In the genomic region with DNA sequence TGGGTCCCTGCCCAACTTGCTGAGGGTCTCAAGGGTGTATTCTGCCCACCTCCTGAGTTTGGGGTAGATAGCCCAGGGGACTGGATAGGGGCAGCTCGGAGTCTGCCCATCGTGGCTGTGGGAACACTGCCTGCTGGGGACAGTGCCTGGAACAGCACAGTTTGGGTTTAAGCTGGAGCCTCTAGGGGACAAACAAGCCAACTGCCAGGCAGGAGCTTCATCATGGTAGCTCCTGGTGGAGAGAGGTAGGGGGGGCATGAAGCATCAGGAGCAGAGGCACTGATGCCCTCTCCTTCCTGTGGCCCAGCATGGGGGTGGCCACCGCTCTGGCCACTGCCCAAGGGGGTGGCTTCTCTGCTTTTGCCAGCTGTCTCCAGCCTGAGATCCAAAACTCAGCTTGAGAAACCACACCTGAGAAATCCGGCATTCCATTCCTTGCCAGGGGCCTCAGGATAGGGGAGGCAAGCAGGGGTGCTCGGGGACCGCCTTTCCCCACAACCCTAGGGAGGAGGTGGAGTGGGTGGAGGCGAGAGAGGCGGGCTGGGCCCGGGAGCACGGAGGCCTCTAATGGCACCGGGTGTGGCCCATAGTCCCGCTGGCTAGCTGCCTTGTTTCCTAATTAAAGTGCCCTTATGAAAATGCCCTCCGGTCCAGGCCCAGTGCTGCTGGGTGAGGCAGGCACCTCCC, we compare ENCODE assay signal across 2 cellular contexts.
TF ChIP-seq lines count a peak whose summit lies in the region.

No MANE protein-coding gene starts in this region.

TF ChIP-seq in HCT116, 20 proteins besides CTCF, POLR2A, EP300 and RAD21:
- TF ChIP-seq POLR2AphosphoS5 (IDR thresholded peaks at IDR 0.05; ENCODE audit: low read depth, low read length) (no peak), EGR1 (IDR thresholded peaks at IDR 0.05; ENCODE audit: low read depth) (no peak), TCF7L2 (IDR thresholded peaks at IDR 0.05; ENCODE audit: borderline replicate concordance, extremely low read depth, insufficient read depth, insufficient read length) (no peak), EZH2phosphoT487 (IDR thresholded peaks at IDR 0.05; ENCODE audit: borderline replicate concordance) (no peak), CBX3 (IDR thresholded peaks at IDR 0.05; ENCODE audit: low read depth) (no peak), SP1 (IDR thresholded peaks at IDR 0.05; ENCODE audit: low read depth) (no peak)
- TF ChIP-seq, protein P1, sequence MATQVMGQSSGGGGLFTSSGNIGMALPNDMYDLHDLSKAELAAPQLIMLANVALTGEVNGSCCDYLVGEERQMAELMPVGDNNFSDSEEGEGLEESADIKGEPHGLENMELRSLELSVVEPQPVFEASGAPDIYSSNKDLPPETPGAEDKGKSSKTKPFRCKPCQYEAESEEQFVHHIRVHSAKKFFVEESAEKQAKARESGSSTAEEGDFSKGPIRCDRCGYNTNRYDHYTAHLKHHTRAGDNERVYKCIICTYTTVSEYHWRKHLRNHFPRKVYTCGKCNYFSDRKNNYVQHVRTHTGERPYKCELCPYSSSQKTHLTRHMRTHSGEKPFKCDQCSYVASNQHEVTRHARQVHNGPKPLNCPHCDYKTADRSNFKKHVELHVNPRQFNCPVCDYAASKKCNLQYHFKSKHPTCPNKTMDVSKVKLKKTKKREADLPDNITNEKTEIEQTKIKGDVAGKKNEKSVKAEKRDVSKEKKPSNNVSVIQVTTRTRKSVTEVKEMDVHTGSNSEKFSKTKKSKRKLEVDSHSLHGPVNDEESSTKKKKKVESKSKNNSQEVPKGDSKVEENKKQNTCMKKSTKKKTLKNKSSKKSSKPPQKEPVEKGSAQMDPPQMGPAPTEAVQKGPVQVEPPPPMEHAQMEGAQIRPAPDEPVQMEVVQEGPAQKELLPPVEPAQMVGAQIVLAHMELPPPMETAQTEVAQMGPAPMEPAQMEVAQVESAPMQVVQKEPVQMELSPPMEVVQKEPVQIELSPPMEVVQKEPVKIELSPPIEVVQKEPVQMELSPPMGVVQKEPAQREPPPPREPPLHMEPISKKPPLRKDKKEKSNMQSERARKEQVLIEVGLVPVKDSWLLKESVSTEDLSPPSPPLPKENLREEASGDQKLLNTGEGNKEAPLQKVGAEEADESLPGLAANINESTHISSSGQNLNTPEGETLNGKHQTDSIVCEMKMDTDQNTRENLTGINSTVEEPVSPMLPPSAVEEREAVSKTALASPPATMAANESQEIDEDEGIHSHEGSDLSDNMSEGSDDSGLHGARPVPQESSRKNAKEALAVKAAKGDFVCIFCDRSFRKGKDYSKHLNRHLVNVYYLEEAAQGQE (IDR thresholded peaks at IDR 0.05; ENCODE audit: low read depth), result no peak
TF ChIP-seq in HCT116: peak in this region for 0.

TF ChIP-seq in K562, 482 proteins besides CTCF, POLR2A, EP300 and RAD21:
- TF ChIP-seq, protein P1 (CRISPR knock-in tag; IDR thresholded peaks at IDR 0.05; ENCODE audit: low read depth), result no peak
- TF ChIP-seq EZH2 (IDR thresholded peaks at IDR 0.05; ENCODE audit: borderline replicate concordance, low read depth, low read length) (no peak), SMAD4 (CRISPR knock-in tag; conservative IDR thresholded peaks at IDR 0.05) (no peak), KAT2B (IDR thresholded peaks at IDR 0.05; ENCODE audit: low read depth, low read length) (no peak), GTF2F1 (IDR thresholded peaks at IDR 0.05; ENCODE audit: low read depth, low read length) (no peak), CXXC5 (CRISPR knock-in tag; IDR thresholded peaks at IDR 0.05) (no peak), FOXA3 (CRISPR knock-in tag; conservative IDR thresholded peaks at IDR 0.05 in 1 of 2, IDR thresholded peaks at IDR 0.05 in 1 of 2) (no peak), MTA2 (IDR thresholded peaks at IDR 0.05; ENCODE audit: low read depth) (no peak), ADNP (tag; IDR thresholded peaks at IDR 0.05) (no peak), ZNF444 (CRISPR knock-in tag; IDR thresholded peaks at IDR 0.05) (no peak), ZBED1 (IDR thresholded peaks at IDR 0.05) (no peak), KLF1 (tag; IDR thresholded peaks at IDR 0.05) (no peak)
- TF ChIP-seq, protein P2, sequence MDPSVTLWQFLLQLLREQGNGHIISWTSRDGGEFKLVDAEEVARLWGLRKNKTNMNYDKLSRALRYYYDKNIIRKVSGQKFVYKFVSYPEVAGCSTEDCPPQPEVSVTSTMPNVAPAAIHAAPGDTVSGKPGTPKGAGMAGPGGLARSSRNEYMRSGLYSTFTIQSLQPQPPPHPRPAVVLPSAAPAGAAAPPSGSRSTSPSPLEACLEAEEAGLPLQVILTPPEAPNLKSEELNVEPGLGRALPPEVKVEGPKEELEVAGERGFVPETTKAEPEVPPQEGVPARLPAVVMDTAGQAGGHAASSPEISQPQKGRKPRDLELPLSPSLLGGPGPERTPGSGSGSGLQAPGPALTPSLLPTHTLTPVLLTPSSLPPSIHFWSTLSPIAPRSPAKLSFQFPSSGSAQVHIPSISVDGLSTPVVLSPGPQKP (CRISPR knock-in tag; IDR thresholded peaks at IDR 0.05), result no peak
- TF ChIP-seq, protein P3, sequence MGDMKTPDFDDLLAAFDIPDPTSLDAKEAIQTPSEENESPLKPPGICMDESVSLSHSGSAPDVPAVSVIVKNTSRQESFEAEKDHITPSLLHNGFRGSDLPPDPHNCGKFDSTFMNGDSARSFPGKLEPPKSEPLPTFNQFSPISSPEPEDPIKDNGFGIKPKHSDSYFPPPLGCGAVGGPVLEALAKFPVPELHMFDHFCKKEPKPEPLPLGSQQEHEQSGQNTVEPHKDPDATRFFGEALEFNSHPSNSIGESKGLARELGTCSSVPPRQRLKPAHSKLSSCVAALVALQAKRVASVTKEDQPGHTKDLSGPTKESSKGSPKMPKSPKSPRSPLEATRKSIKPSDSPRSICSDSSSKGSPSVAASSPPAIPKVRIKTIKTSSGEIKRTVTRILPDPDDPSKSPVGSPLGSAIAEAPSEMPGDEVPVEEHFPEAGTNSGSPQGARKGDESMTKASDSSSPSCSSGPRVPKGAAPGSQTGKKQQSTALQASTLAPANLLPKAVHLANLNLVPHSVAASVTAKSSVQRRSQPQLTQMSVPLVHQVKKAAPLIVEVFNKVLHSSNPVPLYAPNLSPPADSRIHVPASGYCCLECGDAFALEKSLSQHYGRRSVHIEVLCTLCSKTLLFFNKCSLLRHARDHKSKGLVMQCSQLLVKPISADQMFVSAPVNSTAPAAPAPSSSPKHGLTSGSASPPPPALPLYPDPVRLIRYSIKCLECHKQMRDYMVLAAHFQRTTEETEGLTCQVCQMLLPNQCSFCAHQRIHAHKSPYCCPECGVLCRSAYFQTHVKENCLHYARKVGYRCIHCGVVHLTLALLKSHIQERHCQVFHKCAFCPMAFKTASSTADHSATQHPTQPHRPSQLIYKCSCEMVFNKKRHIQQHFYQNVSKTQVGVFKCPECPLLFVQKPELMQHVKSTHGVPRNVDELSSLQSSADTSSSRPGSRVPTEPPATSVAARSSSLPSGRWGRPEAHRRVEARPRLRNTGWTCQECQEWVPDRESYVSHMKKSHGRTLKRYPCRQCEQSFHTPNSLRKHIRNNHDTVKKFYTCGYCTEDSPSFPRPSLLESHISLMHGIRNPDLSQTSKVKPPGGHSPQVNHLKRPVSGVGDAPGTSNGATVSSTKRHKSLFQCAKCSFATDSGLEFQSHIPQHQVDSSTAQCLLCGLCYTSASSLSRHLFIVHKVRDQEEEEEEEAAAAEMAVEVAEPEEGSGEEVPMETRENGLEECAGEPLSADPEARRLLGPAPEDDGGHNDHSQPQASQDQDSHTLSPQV (IDR thresholded peaks at IDR 0.05), result no peak
TF ChIP-seq in K562: peak in this region for 0.
